Comparison of ENCODE assay signal across 27 cellular contexts in genomic region chr1:71106658-71107322, GRCh38. TPM values are rescaled to one million over a fixed set of nuclear protein-coding genes. Genes with fewer than 3 reads are reported as not detected.
"Had no signal": no experiment of that assay in that cellular context is flagged by ENCODE, and none has a peak within 500 bp of the region (broad histone marks: within the 10 kb centered on the region; RNA-seq: fewer than 3 reads in every experiment).

No MANE protein-coding gene starts in this region.

- H3K27me3 ChIP-seq: breast epithelium, dorsolateral prefrontal cortex, hepatocyte, thyroid gland, upper lobe of right lung had no signal

- H3K27ac ChIP-seq: breast epithelium, dorsolateral prefrontal cortex, hepatocyte, parathyroid adenoma, skin epidermis, thyroid gland, upper lobe of right lung, WERI-Rb-1 had no signal

- H3K36me3 ChIP-seq: breast epithelium, thyroid gland, upper lobe of right lung, WERI-Rb-1 had no signal

- DNase-seq: activated CD4-positive, alpha-beta T cell treated with anti-CD3 and anti-CD28 coated beads, Interleukin-2, amount 10 ng/mL, durations not matched to agents 7 days and 5 days; activated CD4-positive, CD25-positive, alpha-beta regulatory T cell treated with anti-CD3 and anti-CD28 coated beads, Interleukin-2, amount 50 U/mL, for 72 hours; activated CD8-positive, alpha-beta memory T cell treated with anti-CD3 and anti-CD28 coated beads, Interleukin-2, amount 10 ng/mL, durations not matched to agents 7 days and 5 days; activated CD8-positive, alpha-beta T cell treated with anti-CD3 and anti-CD28 coated beads for 36 hours; activated effector memory CD4-positive, alpha-beta T cell treated with anti-CD3 and anti-CD28 coated beads, Interleukin-2, amount 50 U/mL, for 16 hours; activated naive CD4-positive, alpha-beta T cell treated with anti-CD3 and anti-CD28 coated beads, Interleukin-2, amount 50 U/mL, for 16 hours; activated naive CD8-positive, alpha-beta T cell treated with anti-CD3 and anti-CD28 coated beads, Interleukin-2, amount 50 U/mL, for 24 hours; activated T-cell treated with anti-CD3 and anti-CD28 coated beads for 4 hours; dorsolateral prefrontal cortex; effector memory CD8-positive, alpha-beta T cell; glutamatergic neuron; left ventricle myocardium superior; mesenchymal stem cell; right cardiac atrium; stimulated activated CD4-positive, alpha-beta T cell treated with anti-CD3 and anti-CD28 coated beads, Interleukin-1b, Interleukin-23, amount 100 ng/mL, for 48 hours; substantia nigra; T-helper 1 cell; thyroid gland; upper lobe of right lung; WERI-Rb-1 had no signal

- H2AFZ ChIP-seq: hepatocyte, parathyroid adenoma had no signal

- H3K79me2 ChIP-seq: hepatocyte, parathyroid adenoma had no signal

- H3K4me2 ChIP-seq: hepatocyte had no signal

- H3K9me3 ChIP-seq: breast epithelium, thyroid gland, upper lobe of right lung had no signal

- FAIRE-seq: astrocyte, colon, TTC549 had no signal

- H3K4me1 ChIP-seq: breast epithelium, parathyroid adenoma, thyroid gland, upper lobe of right lung had no signal

- ATAC-seq: activated CD8-positive, alpha-beta memory T cell treated with anti-CD3 and anti-CD28 coated beads, Interleukin-2, amount 10 ng/mL, durations not matched to agents 7 days and 5 days; activated CD8-positive, alpha-beta T cell treated with anti-CD3 and anti-CD28 coated beads for 36 hours; activated naive CD8-positive, alpha-beta T cell treated with anti-CD3 and anti-CD28 coated beads, Interleukin-2, amount 50 U/mL, for 24 hours; effector memory CD8-positive, alpha-beta T cell; left ventricle myocardium superior; right cardiac atrium; upper lobe of right lung had no signal

- H3K9ac ChIP-seq: parathyroid adenoma had no signal

- H3K4me3 ChIP-seq: breast epithelium, dorsolateral prefrontal cortex, hepatocyte, skin epidermis, thyroid gland, upper lobe of right lung had no signal

RNA-seq across cellular contexts. Expression of gene PTGER3, which starts 59.2 kb away (rescaled TPM):
- total RNA-seq: activated CD8-positive, alpha-beta T cell treated with anti-CD3 and anti-CD28 coated beads for 36 hours had no signal
